ENCODE assay signal across 1 cellular context in the genomic region with DNA sequence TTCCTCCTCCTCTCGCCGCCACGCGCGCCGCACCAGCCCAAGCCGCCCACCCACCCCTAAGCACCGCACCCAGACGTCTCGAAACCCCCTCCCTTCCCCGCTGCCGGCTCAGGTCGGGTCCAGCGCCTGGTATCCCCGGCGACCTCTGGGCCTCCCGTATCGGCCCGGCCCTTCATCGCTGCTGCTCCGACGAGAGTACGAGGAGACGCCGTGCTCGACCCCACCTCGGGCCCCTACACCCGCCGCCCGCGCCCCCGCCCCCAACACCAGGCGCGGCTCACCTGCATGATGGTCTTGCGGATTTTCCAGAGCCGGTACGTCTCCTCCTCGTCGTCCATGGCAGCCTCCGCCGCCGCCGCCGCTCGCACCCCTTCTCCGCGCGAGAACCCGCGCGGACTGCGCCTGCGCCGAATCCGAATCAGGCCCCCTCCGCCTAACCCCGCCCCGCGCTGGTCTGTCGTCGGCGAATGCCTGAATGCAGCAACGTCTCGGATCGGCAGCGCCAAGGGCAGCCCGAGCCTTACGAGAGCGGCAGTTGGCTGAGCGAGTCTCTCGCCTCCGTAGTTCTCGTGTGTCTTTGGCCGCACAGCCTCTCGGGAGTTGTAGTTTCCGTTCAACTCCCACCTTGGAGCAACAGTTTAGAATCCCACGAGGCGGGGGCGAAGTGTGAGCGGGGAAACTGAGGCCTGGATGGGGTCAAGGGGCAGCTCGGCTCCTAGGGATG.
A peak's percentile ranks its signal among the peaks of the same experiment; 100 is the strongest.
TF ChIP-seq lines count a peak whose summit lies in the region.

A gene (minus strand): TSS at position 398 of the 724 bp plus-strand sequence. CDS start 60 bp downstream, at position 338.

TF ChIP-seq in HCT116, 20 proteins besides CTCF, POLR2A, EP300 and RAD21 (continued from another document):
- TF ChIP-seq, protein P1, sequence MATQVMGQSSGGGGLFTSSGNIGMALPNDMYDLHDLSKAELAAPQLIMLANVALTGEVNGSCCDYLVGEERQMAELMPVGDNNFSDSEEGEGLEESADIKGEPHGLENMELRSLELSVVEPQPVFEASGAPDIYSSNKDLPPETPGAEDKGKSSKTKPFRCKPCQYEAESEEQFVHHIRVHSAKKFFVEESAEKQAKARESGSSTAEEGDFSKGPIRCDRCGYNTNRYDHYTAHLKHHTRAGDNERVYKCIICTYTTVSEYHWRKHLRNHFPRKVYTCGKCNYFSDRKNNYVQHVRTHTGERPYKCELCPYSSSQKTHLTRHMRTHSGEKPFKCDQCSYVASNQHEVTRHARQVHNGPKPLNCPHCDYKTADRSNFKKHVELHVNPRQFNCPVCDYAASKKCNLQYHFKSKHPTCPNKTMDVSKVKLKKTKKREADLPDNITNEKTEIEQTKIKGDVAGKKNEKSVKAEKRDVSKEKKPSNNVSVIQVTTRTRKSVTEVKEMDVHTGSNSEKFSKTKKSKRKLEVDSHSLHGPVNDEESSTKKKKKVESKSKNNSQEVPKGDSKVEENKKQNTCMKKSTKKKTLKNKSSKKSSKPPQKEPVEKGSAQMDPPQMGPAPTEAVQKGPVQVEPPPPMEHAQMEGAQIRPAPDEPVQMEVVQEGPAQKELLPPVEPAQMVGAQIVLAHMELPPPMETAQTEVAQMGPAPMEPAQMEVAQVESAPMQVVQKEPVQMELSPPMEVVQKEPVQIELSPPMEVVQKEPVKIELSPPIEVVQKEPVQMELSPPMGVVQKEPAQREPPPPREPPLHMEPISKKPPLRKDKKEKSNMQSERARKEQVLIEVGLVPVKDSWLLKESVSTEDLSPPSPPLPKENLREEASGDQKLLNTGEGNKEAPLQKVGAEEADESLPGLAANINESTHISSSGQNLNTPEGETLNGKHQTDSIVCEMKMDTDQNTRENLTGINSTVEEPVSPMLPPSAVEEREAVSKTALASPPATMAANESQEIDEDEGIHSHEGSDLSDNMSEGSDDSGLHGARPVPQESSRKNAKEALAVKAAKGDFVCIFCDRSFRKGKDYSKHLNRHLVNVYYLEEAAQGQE (IDR thresholded peaks at IDR 0.05; ENCODE audit: low read depth) = no peak
- TF ChIP-seq ELF1 (IDR thresholded peaks at IDR 0.05; ENCODE audit: borderline replicate concordance, low read depth) (no peak; the same call in 1 of the 2 replicates), YY1 (IDR thresholded peaks at IDR 0.05; ENCODE audit: extremely low read depth, insufficient replicate concordance, low read depth, low read length) (no peak), TCF7L2 (IDR thresholded peaks at IDR 0.05; ENCODE audit: borderline replicate concordance, extremely low read depth, insufficient read depth, insufficient read length) (no peak)
- TF ChIP-seq, protein P2, sequence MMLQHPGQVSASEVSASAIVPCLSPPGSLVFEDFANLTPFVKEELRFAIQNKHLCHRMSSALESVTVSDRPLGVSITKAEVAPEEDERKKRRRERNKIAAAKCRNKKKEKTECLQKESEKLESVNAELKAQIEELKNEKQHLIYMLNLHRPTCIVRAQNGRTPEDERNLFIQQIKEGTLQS (IDR thresholded peaks at IDR 0.05) = no peak
- TF ChIP-seq, protein P3, sequence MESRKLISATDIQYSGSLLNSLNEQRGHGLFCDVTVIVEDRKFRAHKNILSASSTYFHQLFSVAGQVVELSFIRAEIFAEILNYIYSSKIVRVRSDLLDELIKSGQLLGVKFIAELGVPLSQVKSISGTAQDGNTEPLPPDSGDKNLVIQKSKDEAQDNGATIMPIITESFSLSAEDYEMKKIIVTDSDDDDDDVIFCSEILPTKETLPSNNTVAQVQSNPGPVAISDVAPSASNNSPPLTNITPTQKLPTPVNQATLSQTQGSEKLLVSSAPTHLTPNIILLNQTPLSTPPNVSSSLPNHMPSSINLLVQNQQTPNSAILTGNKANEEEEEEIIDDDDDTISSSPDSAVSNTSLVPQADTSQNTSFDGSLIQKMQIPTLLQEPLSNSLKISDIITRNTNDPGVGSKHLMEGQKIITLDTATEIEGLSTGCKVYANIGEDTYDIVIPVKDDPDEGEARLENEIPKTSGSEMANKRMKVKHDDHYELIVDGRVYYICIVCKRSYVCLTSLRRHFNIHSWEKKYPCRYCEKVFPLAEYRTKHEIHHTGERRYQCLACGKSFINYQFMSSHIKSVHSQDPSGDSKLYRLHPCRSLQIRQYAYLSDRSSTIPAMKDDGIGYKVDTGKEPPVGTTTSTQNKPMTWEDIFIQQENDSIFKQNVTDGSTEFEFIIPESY (IDR thresholded peaks at IDR 0.05; ENCODE audit: extremely low read depth, insufficient replicate concordance, low read length) = peak; percentile 98
TF ChIP-seq in HCT116: peak in this region for 7.
